Comparison of ENCODE assay signal across 8 cellular contexts in the genomic region with DNA sequence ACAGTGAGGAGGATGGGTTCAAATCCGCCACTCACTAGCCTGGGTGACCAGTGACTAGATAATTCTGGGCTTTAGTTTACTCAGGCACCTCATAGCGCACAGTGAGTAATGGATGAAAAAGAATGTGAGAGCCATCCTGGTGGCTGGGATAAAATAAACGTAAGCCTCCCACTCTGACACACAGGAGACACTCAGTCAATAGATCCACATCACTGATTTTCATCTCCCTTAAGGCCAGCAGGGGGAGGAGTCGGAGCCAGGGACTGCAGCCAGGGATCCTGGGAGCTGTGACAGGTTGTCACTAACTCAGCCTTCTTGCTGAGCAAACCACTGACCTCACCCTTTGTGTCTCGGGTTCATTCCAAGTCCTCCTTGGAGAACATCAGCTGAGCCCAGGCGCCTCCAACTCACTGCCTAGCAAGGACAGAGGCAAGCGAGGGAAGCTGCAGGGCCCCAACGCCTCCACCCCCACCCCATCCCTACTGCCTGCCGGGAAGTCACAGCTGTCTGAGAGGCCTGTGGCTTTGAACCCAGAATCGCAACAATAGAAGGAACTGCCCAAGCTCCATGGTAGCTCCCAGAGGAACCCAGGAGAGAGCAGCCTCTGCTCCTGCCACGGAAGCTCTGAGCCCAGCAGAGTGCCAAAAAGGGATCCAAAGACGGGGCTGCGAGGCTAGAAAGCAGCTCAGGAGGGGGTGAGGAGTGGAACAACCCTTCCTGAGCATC. TPM values are rescaled to one million over a fixed set of nuclear protein-coding genes. Genes with fewer than 3 reads are reported as not detected.
DNase-seq lines count a peak whose midpoint lies in the region; ATAC-seq and TF ChIP-seq lines count a peak whose summit lies in the region.

No MANE protein-coding gene starts in this region.

- H3K36me3 Mint-ChIP-seq in endothelial cell (ENCODE audit: low read depth, unreplicated experiment) (peaks cover 22% of the 10 kb centered on the region), mesothelial cell of epicardium (no peaks in the 10 kb centered on the region)

- H3K27ac ChIP-seq in upper lobe of left lung, result peak overlapping the region; percentile 87 to 93 (median 92)

- peak; percentile 81 to 83 for ATAC-seq in upper lobe of left lung (ENCODE audit: low FRiP score in 2 of 2)
- ATAC-seq in HG03565 (IDR thresholded peaks at IDR 0.05; ENCODE audit: unreplicated experiment), result no peak

- peak overlapping the region; percentile 92 for H3K27ac Mint-ChIP-seq in endothelial cell (ENCODE audit: unreplicated experiment)
- peak overlapping the region; percentile 99 for H3K27ac Mint-ChIP-seq in mesothelial cell of epicardium

- DNase-seq in BE2C (peak; percentile 45), HCEC 1CT (peak; percentile 98), RPMI7951 (ENCODE audit: low read depth) (peak; percentile 97), endothelial cell (ENCODE audit: low spot score) (peak; percentile 58), mesothelial cell of epicardium (ENCODE audit: low spot score in 2 of 2, unreplicated experiment in 2 of 2) (peak in 1 of 2 experiments; percentile 58), upper lobe of left lung (peak; percentile 62 to 89), NCI-H524 treated with DMSO at 0.1 percent for 48 hours (lab: John Stamatoyannopoulos, UW) (no peak)

- H3K27me3 Mint-ChIP-seq in endothelial cell (ENCODE audit: unreplicated experiment) (peaks cover 24% of the 10 kb centered on the region), mesothelial cell of epicardium (ENCODE audit: low read depth) (no peaks in the 10 kb centered on the region)

- no peaks in the 10 kb centered on the region for H3K9me3 Mint-ChIP-seq in endothelial cell (ENCODE audit: unreplicated experiment)
- H3K9me3 Mint-ChIP-seq in mesothelial cell of epicardium, result no peaks in the 10 kb centered on the region

- H3K4me3 Mint-ChIP-seq in endothelial cell (ENCODE audit: unreplicated experiment) (no peak overlapping the region), mesothelial cell of epicardium (no peak overlapping the region)

- H3K9me3 ChIP-seq in BE2C (no peaks in the 10 kb centered on the region), upper lobe of left lung (no peaks in the 10 kb centered on the region)

- H3K4me1 Mint-ChIP-seq in endothelial cell (ENCODE audit: unreplicated experiment) (peaks cover 85% of the 10 kb centered on the region), mesothelial cell of epicardium (peaks cover 75% of the 10 kb centered on the region)

- H3K4me3 ChIP-seq in BE2C (ENCODE audit: low read depth, low read length), result no peak overlapping the region
- no peak overlapping the region for H3K4me3 ChIP-seq in upper lobe of left lung

- peak; percentile 37; the same call in 1 of the 2 replicates for TF ChIP-seq CTCF in BE2C (IDR thresholded peaks at IDR 0.05; ENCODE audit: low read depth, low read length)
- TF ChIP-seq CTCF in endothelial cell (IDR thresholded peaks at IDR 0.05; ENCODE audit: unreplicated experiment), result peak; percentile 54
- peak; percentile 27 for TF ChIP-seq CTCF in mesothelial cell of epicardium (IDR thresholded peaks at IDR 0.05; ENCODE audit: unreplicated experiment)
- peak in 5 of 6 experiments; percentile 22 to 65 (median 52) for TF ChIP-seq CTCF in upper lobe of left lung (IDR thresholded peaks at IDR 0.05)

- peak in 1 of 4 donors; percentile 54 for TF ChIP-seq POLR2A in upper lobe of left lung (IDR thresholded peaks at IDR 0.05)

- H3K4me1 ChIP-seq in BE2C, result peaks cover 42% of the 10 kb centered on the region
- peaks cover 98 to 100% (median 100%) of the 10 kb centered on the region in 4 donors for H3K4me1 ChIP-seq in upper lobe of left lung

- peak in 1 of 4 donors; percentile 34 for TF ChIP-seq EP300 in upper lobe of left lung (IDR thresholded peaks at IDR 0.05)

- H3K36me3 ChIP-seq in BE2C (no peaks in the 10 kb centered on the region), upper lobe of left lung (no peaks in the 10 kb centered on the region)

- WGBS in upper lobe of left lung, 2 donors, result 27 to 34% methylated on average over 7 to 13 of the region's 13 CpGs

- H3K27me3 ChIP-seq in BE2C, result no peaks in the 10 kb centered on the region
- no peaks in the 10 kb centered on the region for H3K27me3 ChIP-seq in upper lobe of left lung

RNA-seq across cellular contexts. Expression of a gene that starts 30.7 kb away (rescaled TPM):
- 12.6 TPM for polyA plus RNA-seq in BE2C (2012; ENCODE audit: insufficient read depth, insufficient read length, low read depth)
- total RNA-seq in RPMI7951 (2014; rRNA removed; shearing (Covaris generic)), result 51.0 and 57.9 TPM in 2 replicates
- total RNA-seq in endothelial cell (ENCODE audit: unreplicated experiment) (227 TPM), mesothelial cell of epicardium (113 to 123 TPM (median 117 TPM) in 3 replicates), upper lobe of left lung (100 to 1,000 TPM in 4 of 6 donors, 10 to 100 TPM in 2; 67.8 to 210 (median 116) TPM)

RNA-seq across cellular contexts. Expression of a gene that starts 33.9 kb away (rescaled TPM):
- polyA plus RNA-seq in BE2C (2012; ENCODE audit: insufficient read depth, insufficient read length, low read depth), result 4,768 TPM
- 3,658 and 4,112 TPM in 2 replicates for total RNA-seq in RPMI7951 (2014; rRNA removed; shearing (Covaris generic))
- 2,318 TPM for total RNA-seq in endothelial cell (ENCODE audit: unreplicated experiment)
- 1,924 to 1,989 TPM (median 1,950 TPM) in 3 replicates for total RNA-seq in mesothelial cell of epicardium
- 1,000 to 10,000 TPM; 1,008 to 2,508 (median 1,628) TPM for total RNA-seq in upper lobe of left lung

RNA-seq across cellular contexts. Expression of a gene that starts 40.3 kb away (rescaled TPM):
- 108 TPM for polyA plus RNA-seq in BE2C (2012; ENCODE audit: insufficient read depth, insufficient read length, low read depth)
- total RNA-seq in RPMI7951 (2014; rRNA removed; shearing (Covaris generic)), result 27.0 and 39.4 TPM in 2 replicates
- total RNA-seq in endothelial cell (ENCODE audit: unreplicated experiment), result 54.0 TPM
- total RNA-seq in mesothelial cell of epicardium, result 121 to 134 TPM (median 127 TPM) in 3 replicates
- total RNA-seq in upper lobe of left lung, result 100 to 1,000 TPM in 1 of 6 donors, 10 to 100 TPM in 5; 48.1 to 140 (median 69.6) TPM

RNA-seq across cellular contexts. Expression of a gene that starts 56.9 kb away (rescaled TPM):
- not detected for polyA plus RNA-seq in BE2C (2012; ENCODE audit: insufficient read depth, insufficient read length, low read depth)
- total RNA-seq in RPMI7951 (2014; rRNA removed; shearing (Covaris generic)), result under 0.01 TPM in 2 replicates
- total RNA-seq in endothelial cell (ENCODE audit: unreplicated experiment) (7,223 TPM), mesothelial cell of epicardium (9,118 to 10,048 TPM (median 9,930 TPM) in 3 replicates), upper lobe of left lung (over 10,000 TPM in 1 of 6 donors, 1,000 to 10,000 TPM in 1, under 1 TPM in 4; under 0.01 to 11,449 (median under 0.01) TPM)

RNA-seq across cellular contexts. Expression of a gene that starts 58.2 kb away (rescaled TPM):
- 5.0 TPM for polyA plus RNA-seq in BE2C (2012; ENCODE audit: insufficient read depth, insufficient read length, low read depth)
- total RNA-seq in RPMI7951 (2014; rRNA removed; shearing (Covaris generic)), result under 0.01 TPM in 2 replicates
- total RNA-seq in endothelial cell (ENCODE audit: unreplicated experiment) (6,066 TPM), mesothelial cell of epicardium (5,196 to 5,477 TPM (median 5,368 TPM) in 3 replicates), upper lobe of left lung (1,000 to 10,000 TPM in 2 of 6 donors, under 1 TPM in 4; under 0.01 to 4,461 (median under 0.01) TPM)
